In genomic region chr10:3786295-3786981, GRCh38 we compare ENCODE assay signal across 8 cellular contexts. TPM values are rescaled to one million over a fixed set of nuclear protein-coding genes. Genes with fewer than 3 reads are reported as not detected.
DNase-seq lines count a peak whose midpoint lies in the region; ATAC-seq and TF ChIP-seq lines count a peak whose summit lies in the region.

No MANE protein-coding gene starts in this region.

- peak overlapping the region; percentile 28 for H2AK5ac ChIP-seq in mesenchymal stem cell (ENCODE audit: low read length, severe bottlenecking)

- no peaks in the 10 kb centered on the region for H3K79me1 ChIP-seq in mesenchymal stem cell (replicated peaks; ENCODE audit: low read length, poor library complexity, severe bottlenecking)

- CTCF ChIA-PET in PC-3 (lab: Charles Lee), result no interaction called here

- H3K23ac ChIP-seq in mesenchymal stem cell (ENCODE audit: low read length in 2 of 2), result peak overlapping the region in 1 of 2 experiments; percentile 6

- no peaks in the 10 kb centered on the region for H3K9me2 ChIP-seq in PC-3 (replicated peaks; ENCODE audit: low read length)

- WGBS in mesenchymal stem cell, result 9% methylated on average over 13 of the region's 18 CpGs

- TF ChIP-seq CTCF in GM12864 (IDR thresholded peaks at IDR 0.05; ENCODE audit: low read depth, low read length, missing control alignments) (no peak), PC-3 (conservative IDR thresholded peaks at IDR 0.05; ENCODE audit: low read depth, low read length) (no peak), upper lobe of right lung (IDR thresholded peaks at IDR 0.05) (peak; percentile 3)

- no peak for ATAC-seq in PC-3
- no peak for ATAC-seq in upper lobe of right lung
- no peak for ATAC-seq in GM21381 (IDR thresholded peaks at IDR 0.05; ENCODE audit: unreplicated experiment)

- H3K4me1 ChIP-seq in PC-3 (ENCODE audit: insufficient read depth, low read length) (peaks cover 12% of the 10 kb centered on the region), mesenchymal stem cell (ENCODE audit: control insufficient read depth, insufficient read depth, low read depth, low read length) (peaks cover 7% of the 10 kb centered on the region), upper lobe of right lung (peaks cover under 1% of the 10 kb centered on the region)

- peak overlapping the region; percentile 34 to 94 for H2BK12ac ChIP-seq in mesenchymal stem cell (ENCODE audit: low read length in 2 of 2)

- H3K36me3 ChIP-seq in PC-3 (ENCODE audit: low read depth, low read length), result peaks cover 29% of the 10 kb centered on the region
- H3K36me3 ChIP-seq in mesenchymal stem cell (ENCODE audit: control insufficient read depth in 1 of 2, insufficient read depth in 2 of 2, low read depth in 1 of 2, low read length in 2 of 2), result peaks cover 6 to 24% of the 10 kb centered on the region in 2 experiments
- peaks cover 13% of the 10 kb centered on the region for H3K36me3 ChIP-seq in upper lobe of right lung

- H2BK15ac ChIP-seq in mesenchymal stem cell (ENCODE audit: low read depth, poor library complexity, severe bottlenecking), result no peak overlapping the region

- peak overlapping the region; percentile 57 for H4K8ac ChIP-seq in mesenchymal stem cell (ENCODE audit: low read length)

- H2BK5ac ChIP-seq in mesenchymal stem cell (ENCODE audit: low read depth, low read length, poor library complexity, severe bottlenecking), result no peak overlapping the region

- peak overlapping the region in 1 of 2 experiments; percentile 42 for H3K4ac ChIP-seq in mesenchymal stem cell (ENCODE audit: low read depth in 1 of 2, low read length in 2 of 2)

- TSS peak; percentile 46 for BruUV-seq in PC-3 (replicated peaks; lab: Mats Ljungman, UMichigan)

- no peak overlapping the region for H4K91ac ChIP-seq in mesenchymal stem cell (ENCODE audit: low read length)

- intact Hi-C loops in PC-3 (cut with micrococcal nuclease) (loop anchor here (5.0 to 10.0 kb wide), 4 partner anchors 111 to 888 kb away; no protein-coding TSS in a partner anchor), upper lobe of right lung (cut with DNase I) (no loop called here)

- H3K14ac ChIP-seq in mesenchymal stem cell (ENCODE audit: low read length in 2 of 2), result peak overlapping the region in 1 of 2 experiments; percentile 19

- H3K27me3 ChIP-seq in PC-3 (ENCODE audit: low read length) (no peaks in the 10 kb centered on the region), mesenchymal stem cell (ENCODE audit: control insufficient read depth in 1 of 2, insufficient read depth in 1 of 2, low read length in 2 of 2) (no peaks in the 10 kb centered on the region), upper lobe of right lung (no peaks in the 10 kb centered on the region)

- no peaks in the 10 kb centered on the region for H3K9me3 ChIP-seq in PC-3 (ENCODE audit: low read length)
- H3K9me3 ChIP-seq in mesenchymal stem cell (ENCODE audit: control insufficient read depth, low read length), result no peaks in the 10 kb centered on the region
- H3K9me3 ChIP-seq in upper lobe of right lung, result no peaks in the 10 kb centered on the region

- DNase-seq in GM12864 (ENCODE audit: low read depth) (no peak), PC-3 (no peak), cerebellar cortex (ENCODE audit: low spot score) (peak; percentile 61), mesenchymal stem cell (peak; percentile 81), upper lobe of right lung (peak; percentile 70), NCI-H1092 treated with DMSO at 0.1 percent for 48 hours (lab: John Stamatoyannopoulos, UW) (no peak)
- DNase-seq in activated CD4-positive, CD25-positive, alpha-beta regulatory T cell treated with anti-CD3 and anti-CD28 coated beads, Interleukin-2, amount 50 U/mL, for 72 hours, result no peak

- H3K4me3 ChIP-seq in GM12864 (ENCODE audit: low read depth, low read length) (peak overlapping the region; percentile 79; the same call in 1 of the 2 replicates), PC-3 (ENCODE audit: low read length) (peak overlapping the region; percentile 73), mesenchymal stem cell (ENCODE audit: insufficient read depth in 1 of 2, low read depth in 1 of 2, low read length in 2 of 2) (peak overlapping the region in 1 of 2 experiments; percentile 83), upper lobe of right lung (peak overlapping the region; percentile 89)

- POLR2A ChIA-PET in PC-3 (lab: Charles Lee; ENCODE audit: unreplicated experiment), result interaction anchor here (0.7 kb wide), 1 partner anchor 389 kb away, joined by 4 read pairs; no protein-coding TSS in a partner anchor

- peaks cover 42% of the 10 kb centered on the region for H3K79me2 ChIP-seq in PC-3 (ENCODE audit: low read length)

- H2AFZ ChIP-seq in PC-3 (ENCODE audit: low read length), result no peak overlapping the region
- H2AFZ ChIP-seq in mesenchymal stem cell (ENCODE audit: low read depth, low read length), result peak overlapping the region; percentile 10

- H4K20me1 ChIP-seq in PC-3 (ENCODE audit: low read length), result peaks cover 27% of the 10 kb centered on the region

- H3K4me2 ChIP-seq in PC-3 (ENCODE audit: low read length) (peak overlapping the region; percentile 95), mesenchymal stem cell (ENCODE audit: low read length, poor library complexity, severe bottlenecking) (no peak overlapping the region)

- H3K9ac ChIP-seq in PC-3 (ENCODE audit: low read length) (peak overlapping the region; percentile 99), mesenchymal stem cell (ENCODE audit: low read length) (peak overlapping the region; percentile 99)

- no peaks in the 10 kb centered on the region for H3F3A ChIP-seq in PC-3 (ENCODE audit: low read length, unreplicated experiment)

- H3K27ac ChIP-seq in PC-3 (ENCODE audit: low read length) (peak overlapping the region; percentile 93), mesenchymal stem cell (ENCODE audit: low read length, poor library complexity, severe bottlenecking) (peak overlapping the region; percentile 67), upper lobe of right lung (peak overlapping the region; percentile 100)

- H2BK120ac ChIP-seq in mesenchymal stem cell (ENCODE audit: low read depth, low read length), result peak overlapping the region; percentile 69

- peak overlapping the region; percentile 49 to 81 for H3K18ac ChIP-seq in mesenchymal stem cell (ENCODE audit: low read depth in 1 of 2, low read length in 2 of 2)

RNA-seq across cellular contexts. Expression of gene KLF6, which starts 1.4 kb away (rescaled TPM):
- total RNA-seq in PC-3 (2014; rRNA removed), result 94.5 and 112 TPM in 2 replicates
- 195 TPM for polyA plus RNA-seq in mesenchymal stem cell (2013, experiment 1 of 2)
- 183 TPM for polyA plus RNA-seq in mesenchymal stem cell (2013, experiment 2 of 2)
- total RNA-seq in upper lobe of right lung, result 247 TPM

Comparison
In these comparisons a context has a peak if more than half of its experiments do, and no peak if none do; other contexts are left out.
1. DNase-seq: peak in cerebellar cortex (single experiment), mesenchymal stem cell (single experiment) and upper lobe of right lung (single experiment); none in GM12864 (single experiment), PC-3 (single experiment), activated CD4-positive, CD25-positive, alpha-beta regulatory T cell treated with anti-CD3 and anti-CD28 coated beads, Interleukin-2, amount 50 U/mL, for 72 hours (single experiment) and NCI-H1092 treated with DMSO at 0.1 percent for 48 hours (single experiment).
2. Peak in every context shown above with its lines, with median percentiles within 50 percentile points of each other: H3K27ac ChIP-seq.